20 cellular contexts compared by ENCODE assay signal in genomic region chr17:80924111-80924806, GRCh38.
"Had no signal": no experiment of that assay in that cellular context is flagged by ENCODE, and none has a peak within 500 bp of the region (broad histone marks: within the 10 kb centered on the region; RNA-seq: fewer than 3 reads in every experiment).

No MANE protein-coding gene starts in this region.

- H3K9me3 ChIP-seq: heart left ventricle, ovary, transverse colon, vagina had no signal

- H3K4me1 ChIP-seq: transverse colon had no signal

- H3K4me1 Mint-ChIP-seq: activated CD4-positive, alpha-beta T cell treated with anti-CD3 and anti-CD28 coated beads, Interleukin-2, amount 10 ng/mL, durations not matched to agents 24 days and 14 days; activated naive CD8-positive, alpha-beta T cell treated with anti-CD3 and anti-CD28 coated beads, Interleukin-2, amount 10 ng/mL, durations not matched to agents 7 days and 5 days; stimulated activated memory B cell treated with anti-CD40 and anti-IgM and Interleukin-4, amounts not matched to agents 10 μg/mL and 1 μg/mL and 100 μg/mL, for 72 hours had no signal

- H3K27ac ChIP-seq: heart left ventricle, ovary, skin epidermis, transverse colon, vagina had no signal

- H3K27ac Mint-ChIP-seq: activated CD4-positive, alpha-beta T cell treated with anti-CD3 and anti-CD28 coated beads, Interleukin-2, amount 10 ng/mL, durations not matched to agents 24 days and 14 days; activated naive CD4-positive, alpha-beta T cell treated with anti-CD3 and anti-CD28 coated beads for 36 hours; activated naive CD8-positive, alpha-beta T cell treated with anti-CD3 and anti-CD28 coated beads, Interleukin-2, amount 10 ng/mL, durations not matched to agents 7 days and 5 days; activated T-cell treated with anti-CD3 and anti-CD28 coated beads, Interleukin-2, amount 50 U/mL, for 24 hours; naive thymus-derived CD4-positive, alpha-beta T cell; stimulated activated memory B cell treated with anti-CD40 and anti-IgM and Interleukin-4, amounts not matched to agents 10 μg/mL and 1 μg/mL and 100 μg/mL, for 72 hours had no signal

- H3K4me3 ChIP-seq: heart left ventricle, ovary, skin epidermis, transverse colon, vagina had no signal

- H3K27me3 ChIP-seq: heart left ventricle, ovary, transverse colon, vagina had no signal

- H3K36me3 ChIP-seq: ovary had no signal

- H3K4me3 Mint-ChIP-seq: activated CD4-positive, alpha-beta T cell treated with anti-CD3 and anti-CD28 coated beads, Interleukin-2, amount 10 ng/mL, durations not matched to agents 24 days and 14 days; activated naive CD4-positive, alpha-beta T cell treated with anti-CD3 and anti-CD28 coated beads for 36 hours; activated naive CD8-positive, alpha-beta T cell treated with anti-CD3 and anti-CD28 coated beads, Interleukin-2, amount 10 ng/mL, durations not matched to agents 7 days and 5 days; activated T-cell treated with anti-CD3 and anti-CD28 coated beads, Interleukin-2, amount 50 U/mL, for 24 hours; naive thymus-derived CD4-positive, alpha-beta T cell; stimulated activated memory B cell treated with anti-CD40 and anti-IgM and Interleukin-4, amounts not matched to agents 10 μg/mL and 1 μg/mL and 100 μg/mL, for 72 hours had no signal

- DNase-seq: activated CD4-positive, alpha-beta T cell treated with anti-CD3 and anti-CD28 coated beads, Interleukin-2, amount 10 ng/mL, durations not matched to agents 24 days and 14 days; activated CD8-positive, alpha-beta memory T cell treated with anti-CD3 and anti-CD28 coated beads for 24 hours; activated CD8-positive, alpha-beta memory T cell treated with anti-CD3 and anti-CD28 coated beads, Interleukin-2, amount 50 U/mL, for 4 hours; activated naive CD4-positive, alpha-beta T cell treated with anti-CD3 and anti-CD28 coated beads for 36 hours; activated naive CD8-positive, alpha-beta T cell treated with anti-CD3 and anti-CD28 coated beads, Interleukin-2, amount 10 ng/mL, durations not matched to agents 7 days and 5 days; activated T-cell treated with anti-CD3 and anti-CD28 coated beads, Interleukin-2, amount 50 U/mL, for 24 hours; amygdala; cerebellar nuclear complex; cortex of kidney; left cardiac atrium; mesendoderm; naive thymus-derived CD4-positive, alpha-beta T cell; right cardiac atrium; stimulated activated CD4-positive, alpha-beta T cell treated with anti-CD3 and anti-CD28 coated beads, Interleukin-2, amount 100 ng/mL, for 24 hours; transverse colon had no signal

- H3K9me3 Mint-ChIP-seq: activated CD4-positive, alpha-beta T cell treated with anti-CD3 and anti-CD28 coated beads, Interleukin-2, amount 10 ng/mL, durations not matched to agents 24 days and 14 days; activated naive CD4-positive, alpha-beta T cell treated with anti-CD3 and anti-CD28 coated beads for 36 hours; activated naive CD8-positive, alpha-beta T cell treated with anti-CD3 and anti-CD28 coated beads, Interleukin-2, amount 10 ng/mL, durations not matched to agents 7 days and 5 days; activated T-cell treated with anti-CD3 and anti-CD28 coated beads, Interleukin-2, amount 50 U/mL, for 24 hours; naive thymus-derived CD4-positive, alpha-beta T cell; stimulated activated memory B cell treated with anti-CD40 and anti-IgM and Interleukin-4, amounts not matched to agents 10 μg/mL and 1 μg/mL and 100 μg/mL, for 72 hours had no signal

- H3K27me3 Mint-ChIP-seq: activated CD4-positive, alpha-beta T cell treated with anti-CD3 and anti-CD28 coated beads, Interleukin-2, amount 10 ng/mL, durations not matched to agents 24 days and 14 days; activated naive CD8-positive, alpha-beta T cell treated with anti-CD3 and anti-CD28 coated beads, Interleukin-2, amount 10 ng/mL, durations not matched to agents 7 days and 5 days; activated T-cell treated with anti-CD3 and anti-CD28 coated beads, Interleukin-2, amount 50 U/mL, for 24 hours; naive thymus-derived CD4-positive, alpha-beta T cell; stimulated activated memory B cell treated with anti-CD40 and anti-IgM and Interleukin-4, amounts not matched to agents 10 μg/mL and 1 μg/mL and 100 μg/mL, for 72 hours had no signal

- ATAC-seq: heart left ventricle; left cardiac atrium; right cardiac atrium; stimulated activated memory B cell treated with anti-CD40 and anti-IgM and Interleukin-4, amounts not matched to agents 10 μg/mL and 1 μg/mL and 100 μg/mL, for 72 hours had no signal
